In genomic region chr17:48593126-48593829, GRCh38 we compare ENCODE assay signal across 8 cellular contexts. TPM values are rescaled to one million over a fixed set of nuclear protein-coding genes. Genes with fewer than 3 reads are reported as not detected.
DNase-seq lines count a peak whose midpoint lies in the region; ATAC-seq and TF ChIP-seq lines count a peak whose summit lies in the region.

HOXB5 (minus strand) TSS chr17:48593779; CDS start chr17:48593682, 97 bp downstream.

- H3K4me3 ChIP-seq in GM06990 (replicated peaks; ENCODE audit: low read depth, low read length), result peak within 1 kb of the TSS; percentile 50
- H3K4me3 ChIP-seq in effector memory CD4-positive, alpha-beta T cell (ENCODE audit: insufficient read depth, low read depth, low read length, poor library complexity, severe bottlenecking), result peak within 1 kb of the TSS; percentile 52
- peak within 1 kb of the TSS; percentile 57 for H3K4me3 ChIP-seq in osteoblast (ENCODE audit: insufficient read depth, low read length)

- no peak for DNase-seq in GM06990 (ENCODE audit: extremely low read depth, insufficient read length)
- DNase-seq in NCI-H526 (lab: John Stamatoyannopoulos, UW), result peak; percentile 51 to 80
- DNase-seq in effector memory CD4-positive, alpha-beta T cell, result no peak
- no peak for DNase-seq in osteoblast (ENCODE audit: insufficient read length, low spot score, missing footprints)
- no peak for DNase-seq in ACHN
- DNase-seq in activated CD4-positive, CD25-positive, alpha-beta regulatory T cell (lab: John Stamatoyannopoulos, UW), result no peak

- in situ Hi-C loops in ACHN (cut with HindIII; ENCODE audit: low pct_ligation_motif_present, low pct_unique_long_range_greater_than_20kb, low sequenced_read_pairs), result no loop called here

- H3K36me3 ChIP-seq in GM06990 (ENCODE audit: control insufficient read depth, insufficient read depth, low read length), result no peaks in the 10 kb centered on the region; the same call in 1 of the 2 replicates
- H3K36me3 ChIP-seq in effector memory CD4-positive, alpha-beta T cell (ENCODE audit: control insufficient read depth, insufficient read depth, low read length), result no peaks in the 10 kb centered on the region
- no peaks in the 10 kb centered on the region for H3K36me3 ChIP-seq in osteoblast (ENCODE audit: insufficient read depth, low read length)

- TF ChIP-seq CTCF in GM06990 (IDR thresholded peaks at IDR 0.05; ENCODE audit: insufficient read depth, low read length, poor library complexity, severe bottlenecking) (no peak), osteoblast (IDR thresholded peaks at IDR 0.05; ENCODE audit: extremely low read depth, low read depth, low read length) (no peak)

- no peaks in the 10 kb centered on the region for H4K20me1 ChIP-seq in osteoblast (ENCODE audit: insufficient read depth, low read length)

- no peaks in the 10 kb centered on the region for H3K9me3 ChIP-seq in effector memory CD4-positive, alpha-beta T cell (ENCODE audit: control insufficient read depth, low read length)
- H3K9me3 ChIP-seq in osteoblast (ENCODE audit: low read depth, low read length), result no peaks in the 10 kb centered on the region

- H3K79me2 ChIP-seq in osteoblast (ENCODE audit: insufficient read depth, low read length), result no peaks in the 10 kb centered on the region

- peak within 1 kb of the TSS; percentile 78 for H3K4me2 ChIP-seq in osteoblast (ENCODE audit: insufficient read depth, low read length)

- H3K27me3 ChIP-seq in GM06990 (replicated peaks; ENCODE audit: control insufficient read depth, insufficient read depth, low read length) (peaks cover 2% of the 10 kb centered on the region; the same call in 1 of the 2 replicates), osteoblast (ENCODE audit: insufficient read depth, low read length) (peaks cover 96% of the 10 kb centered on the region)
- peaks cover 47% of the 10 kb centered on the region for H3K27me3 ChIP-seq in effector memory CD4-positive, alpha-beta T cell (replicated peaks; ENCODE audit: control insufficient read depth, insufficient read depth, low read length, poor library complexity, severe bottlenecking)

- ATAC-seq in HG03457 (IDR thresholded peaks at IDR 0.05; ENCODE audit: unreplicated experiment) (no peak), HG03139 (IDR thresholded peaks at IDR 0.05; ENCODE audit: unreplicated experiment) (no peak)

- H3K4me1 ChIP-seq in effector memory CD4-positive, alpha-beta T cell (ENCODE audit: control insufficient read depth, insufficient read depth, low read length, poor library complexity, severe bottlenecking), result peaks cover 41% of the 10 kb centered on the region
- no peaks in the 10 kb centered on the region for H3K4me1 ChIP-seq in osteoblast (ENCODE audit: insufficient read depth, low read length)

- no peak within 1 kb of the TSS for H3K27ac ChIP-seq in effector memory CD4-positive, alpha-beta T cell (ENCODE audit: insufficient read depth, low read length, poor library complexity, severe bottlenecking)
- H3K27ac ChIP-seq in osteoblast (ENCODE audit: low read depth, low read length), result no peak within 1 kb of the TSS

- peak within 1 kb of the TSS; percentile 47 for H2AFZ ChIP-seq in osteoblast (ENCODE audit: low read length)

RNA-seq across cellular contexts. Expression of gene HOXB5, which starts in this region (rescaled TPM):
- total RNA-seq in osteoblast, result not detected in 2 replicates

Comparison
In these comparisons a context has a peak if more than half of its experiments do, and no peak if none do; other contexts are left out.
1. DNase-seq: peak in NCI-H526 (2 of 2); none in GM06990 (single experiment), effector memory CD4-positive, alpha-beta T cell (0 of 3), osteoblast (single experiment), ACHN (single experiment) and activated CD4-positive, CD25-positive, alpha-beta regulatory T cell (0 of 4).
2. Peak in every context shown above with its lines, with median percentiles within 50 percentile points of each other: H3K4me3 ChIP-seq.